Comparison of ENCODE assay signal across 8 cellular contexts in the genomic region with DNA sequence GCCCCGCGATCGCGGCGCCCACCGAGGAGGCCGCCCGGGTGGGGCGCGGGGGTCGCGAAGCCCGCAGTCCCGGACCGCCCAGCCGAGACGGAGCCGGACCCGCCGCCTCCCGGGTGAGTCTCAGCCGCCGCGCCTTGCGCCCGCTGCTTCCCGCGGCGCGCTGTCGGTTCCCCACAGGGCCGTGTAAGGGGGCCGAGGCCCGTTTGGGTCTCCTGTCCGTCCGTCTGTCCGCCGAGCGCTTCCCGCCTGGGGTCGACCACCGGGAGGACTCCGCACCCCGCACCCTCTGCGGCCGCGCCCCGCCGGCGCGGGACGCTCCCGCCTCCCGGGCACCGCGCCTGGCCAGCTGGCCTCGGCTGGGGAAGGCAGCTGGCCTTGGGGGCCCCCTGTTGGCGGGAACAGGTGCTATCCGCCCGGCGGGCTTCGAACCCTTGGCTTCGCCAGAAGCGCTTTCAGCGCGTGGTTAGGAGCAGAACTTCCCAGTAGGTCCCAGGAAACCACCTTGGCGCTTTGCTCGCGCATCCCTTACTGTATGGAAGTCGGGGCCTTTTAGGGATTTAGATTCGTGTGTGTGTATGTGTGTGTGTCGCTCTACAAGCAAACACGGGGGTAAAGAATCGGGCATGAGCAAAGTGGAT. TPM values are rescaled to one million over a fixed set of nuclear protein-coding genes. Genes with fewer than 3 reads are reported as not detected.
DNase-seq lines count a peak whose midpoint lies in the region; ATAC-seq and TF ChIP-seq lines count a peak whose summit lies in the region.

No MANE protein-coding gene starts in this region.

- TF ChIP-seq CTCF in lower leg skin (IDR thresholded peaks at IDR 0.05) = no peak

- H3K4me1 ChIP-seq in duodenal mucosa (ENCODE audit: control insufficient read depth in 1 of 2, insufficient read depth in 2 of 2, low read length in 2 of 2) = peaks cover 40 to 60% of the 10 kb centered on the region in 2 donors

- ATAC-seq in GM21825 (IDR thresholded peaks at IDR 0.05; ENCODE audit: unreplicated experiment) (no peak), HG03378 (IDR thresholded peaks at IDR 0.05; ENCODE audit: unreplicated experiment) (no peak)

- TF ChIP-seq POLR2A in lower leg skin (IDR thresholded peaks at IDR 0.05) = no peak

- POLR2A ChIA-PET in HEK293T (lab: Yijun Ruan, JAX) = interaction anchor here (1.5 kb wide), 1 partner anchor 118 kb away, joined by 5 read pairs; no protein-coding TSS in a partner anchor

- H3K36me3 ChIP-seq in duodenal mucosa (ENCODE audit: control insufficient read depth in 1 of 2, insufficient read depth in 2 of 2, low read length in 2 of 2) = no peaks in the 10 kb centered on the region

- peak overlapping the region; percentile 87 for H3K27ac ChIP-seq in duodenal mucosa (ENCODE audit: low read depth, low read length)

- peaks cover 0 to 3% of the 10 kb centered on the region in 2 donors for H3K27me3 ChIP-seq in duodenal mucosa (ENCODE audit: control insufficient read depth in 1 of 2, insufficient read depth in 2 of 2, low read length in 2 of 2)

- peak overlapping the region; percentile 68 to 69 for H3K9ac ChIP-seq in duodenal mucosa (ENCODE audit: low read depth in 1 of 2, low read length in 2 of 2)

- in situ Hi-C loops in Caki2 (cut with HindIII; ENCODE audit: low pct_unique_long_range_greater_than_20kb, low sequenced_read_pairs) = no loop called here

- DNase-seq in Caki2 (ENCODE audit: low read depth) (peak; percentile 62), HEK293T (ENCODE audit: extremely low spot score) (peak; percentile 78), SW 1271 (lab: John Stamatoyannopoulos, UW) (peak; percentile 5 to 33), lower leg skin (ENCODE audit: low spot score in 2 of 2) (peak in 1 of 2 donors; percentile 89)
- DNase-seq in stimulated activated CD8-positive, alpha-beta memory T cell treated with anti-CD3 and anti-CD28 coated beads, Interleukin-2, amount 100 ng/mL, for 48 hours (ENCODE audit: low read depth in 2 of 2) = peak; percentile 23 to 43

- CTCF ChIA-PET in HEK293T (lab: Yijun Ruan, JAX) = interaction anchor here (1.2 to 1.6 kb wide), 4 partner anchors 12 to 151 kb away, joined by 3 to 4 read pairs (median 4); no protein-coding TSS in a partner anchor

- peak overlapping the region; percentile 81 to 82 for H3K4me3 ChIP-seq in duodenal mucosa (ENCODE audit: low read depth in 1 of 2, low read length in 2 of 2)
- H3K4me3 ChIP-seq in lower leg skin (ENCODE audit: low read depth, poor library complexity, severe bottlenecking) = peak overlapping the region; percentile 36

- 1% methylated on average over 33 to 70 of the region's 74 CpGs for WGBS in lower leg skin, 2 donors

- H3K9me3 ChIP-seq in duodenal mucosa (ENCODE audit: control insufficient read depth in 1 of 2, low read length in 2 of 2) = no peaks in the 10 kb centered on the region

- intact Hi-C loops in lower leg skin (cut with DNase I; ENCODE audit: low total_unique reads) = loop anchor here (10.0 kb wide), 1 partner anchor 121 kb away; no protein-coding TSS in a partner anchor

TF ChIP-seq in HEK293T, 16 proteins besides CTCF, POLR2A, EP300 and RAD21:
- TF ChIP-seq TARDBP (IDR thresholded peaks at IDR 0.05) = no peak
- no peak for TF ChIP-seq NFRKB (IDR thresholded peaks at IDR 0.05)
- no peak for TF ChIP-seq CTBP1 (IDR thresholded peaks at IDR 0.05; ENCODE audit: borderline replicate concordance)
- no peak for TF ChIP-seq ELF4 (IDR thresholded peaks at IDR 0.05)
- no peak for TF ChIP-seq ZNF384 (IDR thresholded peaks at IDR 0.05)
- TF ChIP-seq BHLHE40 (IDR thresholded peaks at IDR 0.05; ENCODE audit: borderline replicate concordance) = no peak
- TF ChIP-seq LEF1 (IDR thresholded peaks at IDR 0.05; ENCODE audit: borderline replicate concordance) = 0 out of 2 replicates have a peak, but pooled peaks have one; percentile 34
- peak; percentile 61 for TF ChIP-seq L3MBTL2 (conservative IDR thresholded peaks at IDR 0.05)
- no peak for TF ChIP-seq FOXK2 (IDR thresholded peaks at IDR 0.05)
- no peak for TF ChIP-seq FOXM1 (IDR thresholded peaks at IDR 0.05; ENCODE audit: borderline replicate concordance)

RNA-seq across cellular contexts. Expression of a gene that starts 0.4 kb away (rescaled TPM):
- 16.6 and 21.1 TPM in 2 replicates for total RNA-seq in Caki2 (2014; rRNA removed; shearing (Covaris generic); ENCODE audit: low replicate concordance)
- 10 to 100 TPM in 1 of 4 donors, 1 to 10 TPM in 3; 8.5 to 10.3 (median 9.1) TPM for total RNA-seq in lower leg skin
